In the genomic region with DNA sequence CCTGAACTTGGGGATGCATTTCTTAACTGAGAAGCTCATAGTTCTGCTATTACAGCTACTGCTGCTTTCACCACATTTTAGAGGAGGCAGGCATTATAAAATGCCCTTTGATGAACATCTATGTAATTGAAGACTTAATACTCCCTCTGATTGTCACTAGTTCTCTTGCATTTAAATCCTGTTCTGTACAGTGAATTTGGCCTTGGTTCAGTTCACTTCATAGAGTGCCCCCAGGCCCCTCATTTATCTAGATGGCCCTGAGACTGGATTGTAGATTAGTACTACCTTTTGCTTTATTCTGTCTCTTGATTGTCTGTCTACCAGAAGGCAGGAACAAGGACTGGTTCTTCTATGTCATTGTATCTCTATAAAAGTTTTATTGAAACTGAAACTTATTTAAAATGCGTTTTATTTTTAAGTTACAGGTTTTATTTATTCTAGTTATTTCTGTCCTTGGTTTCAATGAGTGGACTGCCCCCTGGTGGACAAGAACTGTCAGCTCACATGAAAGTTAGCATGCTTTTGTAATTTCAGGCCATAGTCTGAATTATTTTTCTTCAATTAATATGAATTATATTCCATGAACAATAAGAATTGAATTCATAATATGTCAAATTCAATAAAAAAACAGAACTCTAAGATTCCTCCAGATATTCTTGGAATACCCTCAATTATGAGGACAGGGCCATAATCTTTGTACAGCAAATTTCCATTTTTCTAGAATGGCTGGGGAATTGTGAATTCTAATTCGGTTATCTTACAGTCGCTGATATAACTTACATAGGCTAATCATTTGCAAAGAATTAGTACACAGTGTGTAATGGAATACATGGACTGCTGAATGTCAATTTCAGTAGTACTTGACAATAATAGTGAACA, we compare ENCODE assay signal across 8 cellular contexts. TPM values are rescaled to one million over a fixed set of nuclear protein-coding genes. Genes with fewer than 3 reads are reported as not detected.
DNase-seq lines count a peak whose midpoint lies in the region; ATAC-seq, FAIRE-seq and TF ChIP-seq lines count a peak whose summit lies in the region.

No MANE protein-coding gene starts in this region.

- H3K9me3 ChIP-seq in A549 (no peaks in the 10 kb centered on the region), adrenal gland (replicated peaks in 1 of 3) (no peaks in the 10 kb centered on the region), thoracic aorta (no peaks in the 10 kb centered on the region)

- POLR2A ChIA-PET in A549 (lab: Yijun Ruan, JAX) = no interaction called here

- H3K36me3 ChIP-seq in adrenal gland (replicated peaks in 1 of 2) (no peaks in the 10 kb centered on the region), kidney epithelial cell (ENCODE audit: control insufficient read depth, insufficient read depth, low read length) (no peaks in the 10 kb centered on the region), thoracic aorta (no peaks in the 10 kb centered on the region)

- TF ChIP-seq CTCF in A549 (IDR thresholded peaks at IDR 0.05) (peak; percentile 83), adrenal gland (IDR thresholded peaks at IDR 0.05) (peak; percentile 77 to 98 (median 88)), kidney epithelial cell (IDR thresholded peaks at IDR 0.05; ENCODE audit: insufficient read depth, low read length, poor library complexity, severe bottlenecking) (peak; percentile 81), thoracic aorta (IDR thresholded peaks at IDR 0.05) (peak; percentile 85)

- no peak overlapping the region for H3K27ac ChIP-seq in A549
- H3K27ac ChIP-seq in adrenal gland = no peak overlapping the region
- no peak overlapping the region for H3K27ac ChIP-seq in thoracic aorta

- no peak for FAIRE-seq in A549 (lab: Jason Lieb, UNC)
- FAIRE-seq in G401.6 (lab: Jason Lieb, UNC) = peak; percentile 95

- TF ChIP-seq EP300 in A549 (IDR thresholded peaks at IDR 0.05) = no peak

- DNase-seq in A549 (ENCODE audit: low read depth in 1 of 2, low spot score in 1 of 2) (peak in 1 of 2 experiments; percentile 42), NCI-H2227 treated with DMSO at 0.1 percent for 48 hours (lab: John Stamatoyannopoulos, UW) (peak; percentile 21), adrenal gland (peak in 6 of 7 donors; percentile 29 to 89 (median 66)), kidney epithelial cell (ENCODE audit: low read depth) (peak; percentile 16), thoracic aorta (ENCODE audit: low spot score) (no peak)

- peak; percentile 62 to 67 for TF ChIP-seq RAD21 in A549 (conservative IDR thresholded peaks at IDR 0.05 in 1 of 2, IDR thresholded peaks at IDR 0.05 in 1 of 2)

- H3K4me1 ChIP-seq in A549 (no peaks in the 10 kb centered on the region), adrenal gland (replicated peaks in 1 of 2) (peaks cover 0 to 8% of the 10 kb centered on the region in 2 donors), thoracic aorta (ENCODE audit: control insufficient read depth in 1 of 2, low read depth in 2 of 2) (no peaks in the 10 kb centered on the region)

- no peak overlapping the region for H3K4me2 ChIP-seq in A549

- no peak overlapping the region for H3K4me3 ChIP-seq in A549
- no peak overlapping the region for H3K4me3 ChIP-seq in adrenal gland
- H3K4me3 ChIP-seq in kidney epithelial cell (ENCODE audit: low read depth, low read length) = no peak overlapping the region
- no peak overlapping the region for H3K4me3 ChIP-seq in thoracic aorta

- intact Hi-C loops in adrenal gland (cut with DNase I) = loop anchor here (5.0 to 10.0 kb wide), 2 partner anchors 196 to 603 kb away; no protein-coding TSS in a partner anchor

- ATAC-seq in A549 = no peak
- no peak for ATAC-seq in thoracic aorta (ENCODE audit: insufficient number of reproducible peaks, low FRiP score, low read depth)
- no peak for ATAC-seq in HG03520 (IDR thresholded peaks at IDR 0.05; ENCODE audit: unreplicated experiment)
- no peak for ATAC-seq in GM19023 (IDR thresholded peaks at IDR 0.05; ENCODE audit: unreplicated experiment)

- TF ChIP-seq POLR2A in A549 (IDR thresholded peaks at IDR 0.05; ENCODE audit: low read length) (no peak), adrenal gland (IDR thresholded peaks at IDR 0.05) (no peak)

- 1% methylated on average over 3 of the region's 3 CpGs for WGBS in A549 (ENCODE audit: missing lambda C conversion rate)
- WGBS in adrenal gland, 4 donors = 9 to 15% (median 11%) methylated on average over 3 of the region's 3 CpGs

- CTCF ChIA-PET in A549 (lab: Yijun Ruan, JAX) = interaction anchor here (0.6 to 5.4 kb wide), 24 partner anchors 8 to 607 kb away, joined by 3 to 65 read pairs (median 3); no protein-coding TSS in a partner anchor

- no peaks in the 10 kb centered on the region for H3K27me3 ChIP-seq in adrenal gland
- H3K27me3 ChIP-seq in kidney epithelial cell (ENCODE audit: control insufficient read depth, insufficient read depth, low read length) = peaks cover 18% of the 10 kb centered on the region
- H3K27me3 ChIP-seq in thoracic aorta (replicated peaks; ENCODE audit: insufficient read depth) = peaks cover 5% of the 10 kb centered on the region

TF ChIP-seq in A549, 52 proteins besides CTCF, POLR2A, EP300 and RAD21:
- TF ChIP-seq SMC3 (IDR thresholded peaks at IDR 0.05) (peak; percentile 71), ZC3H11A (IDR thresholded peaks at IDR 0.05) (no peak), JUN (IDR thresholded peaks at IDR 0.05) (no peak), ZNF302 (CRISPR knock-in tag; IDR thresholded peaks at IDR 0.05) (no peak)

RNA-seq across cellular contexts. Expression of a gene that starts 47.2 kb away (rescaled TPM):
- polyA plus RNA-seq in A549 (2011; rRNA removed) (73.4 and 88.4 TPM in 2 replicates), A549 (2017; fragmentation: RNase III; extraction: RNeasy Plus Mini Kit Qiagen cat#74134 plus additional on column Dnase treatment) (29.0 to 32.7 TPM (median 29.1 TPM) in 3 replicates), adrenal gland (10 to 100 TPM in 1 of 3 donors, 1 to 10 TPM in 2; 6.5 to 77.7 (median 8.6) TPM)
- polyA plus RNA-seq in A549 (2012; cell fraction: cytosol; rRNA removed) = 28.8 and 34.6 TPM in 2 replicates
- polyA plus RNA-seq in A549 (2012; cell fraction: nucleus; rRNA removed) = 35.8 and 55.8 TPM in 2 replicates
- polyA minus RNA-seq in A549 (2011; rRNA and poly(A)+ RNA removed) = 163 and 181 TPM in 2 replicates
- total RNA-seq in adrenal gland (10 to 100 TPM; 19.1 to 82.1 (median 58.1) TPM), kidney epithelial cell (94.1 and 100 TPM in 2 replicates), thoracic aorta (10 to 100 TPM; 20.0 to 32.3 TPM)
